ENCODE assay signal across 24 cellular contexts in the genomic region with DNA sequence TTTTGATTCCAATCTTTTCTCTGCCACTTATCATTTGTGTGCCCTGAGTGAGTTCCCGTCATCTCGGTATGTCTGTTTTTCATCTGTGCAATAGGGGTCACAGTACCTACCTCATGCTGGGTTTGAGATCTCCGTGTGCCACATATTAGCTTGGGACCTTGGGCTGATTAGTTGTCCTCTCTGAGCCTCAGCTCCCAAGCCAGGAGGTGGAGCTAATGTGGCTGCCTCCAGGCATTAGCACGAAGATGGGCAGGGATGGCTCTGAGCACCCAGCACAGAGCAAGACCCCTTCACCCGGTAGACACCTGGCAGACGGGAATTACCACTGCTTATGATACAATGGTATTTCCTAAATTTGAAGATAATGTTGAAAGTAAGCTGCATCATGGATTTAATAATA.
"Had no signal": no experiment of that assay in that cellular context is flagged by ENCODE, and none has a peak within 500 bp of the region (broad histone marks: within the 10 kb centered on the region; RNA-seq: fewer than 3 reads in every experiment).

No MANE protein-coding gene starts in this region.

- H3K27ac Mint-ChIP-seq: activated B cell treated with CpG ODN at 0.5 μM for 24 hours; activated CD4-positive, alpha-beta T cell treated with anti-CD3 and anti-CD28 coated beads for 36 hours; activated naive CD8-positive, alpha-beta T cell; activated T-helper 2 cell treated with anti-CD3 and anti-CD28 coated beads, Interferon-gamma antibody, Interleukin-2, Interleukin-4, amounts not matched to agents 10 μg/mL and 5 μg/mL and 100 μg/mL, durations not matched to agents 14 hours and 24 hours and 36 hours; effector memory CD8-positive, alpha-beta T cell; memory B cell; nephron had no signal

- H3K27ac ChIP-seq: adrenal gland, ascending aorta, colonic mucosa, dorsolateral prefrontal cortex, esophagus muscularis mucosa, upper lobe of left lung had no signal

- H3K36me3 ChIP-seq: adrenal gland, ascending aorta, colonic mucosa, esophagus muscularis mucosa, upper lobe of left lung had no signal

- H3K4me3 ChIP-seq: adrenal gland, ascending aorta, colonic mucosa, dorsolateral prefrontal cortex, esophagus muscularis mucosa, upper lobe of left lung had no signal

- H3K4me1 ChIP-seq: adrenal gland, ascending aorta had no signal

- ATAC-seq: activated CD4-positive, alpha-beta T cell treated with anti-CD3 and anti-CD28 coated beads for 36 hours; activated T-cell treated with anti-CD3 and anti-CD28 coated beads, Interleukin-2, amount 50 U/mL, for 4 hours; effector memory CD8-positive, alpha-beta T cell had no signal

- H3K9me3 ChIP-seq: adrenal gland, ascending aorta, colonic mucosa, esophagus muscularis mucosa, upper lobe of left lung had no signal

- H3K4me3 Mint-ChIP-seq: activated B cell treated with CpG ODN at 0.5 μM for 24 hours; activated CD4-positive, alpha-beta T cell treated with anti-CD3 and anti-CD28 coated beads for 36 hours; activated naive CD8-positive, alpha-beta T cell; activated T-cell treated with anti-CD3 and anti-CD28 coated beads, Interleukin-2, amount 50 U/mL, for 4 hours; central memory CD8-positive, alpha-beta T cell; effector memory CD8-positive, alpha-beta T cell; memory B cell; nephron had no signal

- H3K27me3 ChIP-seq: ascending aorta, colonic mucosa, dorsolateral prefrontal cortex, esophagus muscularis mucosa, upper lobe of left lung had no signal

- H3K36me3 Mint-ChIP-seq: activated naive CD8-positive, alpha-beta T cell; memory B cell had no signal

- DNase-seq: activated B cell treated with CpG ODN at 0.5 μM for 24 hours; activated CD4-positive, alpha-beta T cell treated with anti-CD3 and anti-CD28 coated beads for 36 hours; activated CD4-positive, alpha-beta T cell treated with anti-CD3 and anti-CD28 coated beads, Interleukin-2, amount 50 U/mL, for 4 hours; activated CD8-positive, alpha-beta memory T cell treated with anti-CD3 and anti-CD28 coated beads, Interleukin-2, amount 50 U/mL, for 48 hours; activated naive CD4-positive, alpha-beta T cell; activated T-cell treated with anti-CD3 and anti-CD28 coated beads, Interleukin-2, amount 50 U/mL, for 4 hours; colonic mucosa; effector memory CD8-positive, alpha-beta T cell; glutamatergic neuron; hypothalamus; stimulated activated CD4-positive, alpha-beta T cell treated with anti-CD3 and anti-CD28 coated beads, Interleukin-4, amount 100 ng/mL, for 1 hour; stimulated activated naive CD4-positive, alpha-beta T cell; T-helper 1 cell; T-helper 9 cell; upper lobe of left lung had no signal

- H3K4me1 Mint-ChIP-seq: activated B cell treated with CpG ODN at 0.5 μM for 24 hours; activated CD4-positive, alpha-beta T cell treated with anti-CD3 and anti-CD28 coated beads for 36 hours; central memory CD8-positive, alpha-beta T cell; memory B cell; nephron had no signal

- H3K9me3 Mint-ChIP-seq: activated B cell treated with CpG ODN at 0.5 μM for 24 hours; activated T-cell treated with anti-CD3 and anti-CD28 coated beads, Interleukin-2, amount 50 U/mL, for 4 hours; activated T-helper 2 cell treated with anti-CD3 and anti-CD28 coated beads, Interferon-gamma antibody, Interleukin-2, Interleukin-4, amounts not matched to agents 10 μg/mL and 5 μg/mL and 100 μg/mL, durations not matched to agents 14 hours and 24 hours and 36 hours; central memory CD8-positive, alpha-beta T cell; effector memory CD8-positive, alpha-beta T cell; memory B cell; nephron had no signal
